ENCODE assay signal across 20 cellular contexts in the genomic region with DNA sequence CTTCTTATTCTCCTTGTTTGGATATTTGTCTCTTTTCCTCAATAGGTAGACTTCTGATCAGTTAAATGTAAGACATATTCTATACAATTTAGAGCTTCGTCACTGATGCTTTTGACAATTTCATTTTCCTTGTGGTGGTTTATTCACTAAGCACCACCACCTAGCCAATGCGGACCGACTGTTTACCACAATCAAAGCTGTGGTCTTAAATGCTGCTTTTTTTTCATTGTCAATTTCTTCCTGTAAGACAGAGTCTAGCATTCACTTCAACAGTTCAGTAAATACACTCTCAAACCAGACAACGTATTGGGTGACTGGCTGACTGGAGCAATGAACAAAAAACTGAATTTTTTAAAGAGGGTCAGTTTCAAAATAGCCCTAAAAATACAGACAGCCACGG.
A peak's percentile ranks its signal among the peaks of the same experiment; 100 is the strongest.
DNase-seq lines count a peak whose midpoint lies in the region; ATAC-seq lines count a peak whose summit lies in the region.
"Had no signal": no experiment of that assay in that cellular context is flagged by ENCODE, and none has a peak within 500 bp of the region (broad histone marks: within the 10 kb centered on the region; RNA-seq: fewer than 3 reads in every experiment).

No MANE protein-coding gene starts in this region.

- ATAC-seq in activated CD8-positive, alpha-beta memory T cell treated with anti-CD3 and anti-CD28 coated beads, Interleukin-2, amount 10 ng/mL, durations not matched to agents 7 days and 5 days = no peak
- ATAC-seq in natural killer cell treated with Interleukin-12 subunit alpha and Interleukin-12 subunit beta and Interleukin-15 and Interleukin-18, amount 100 ng/mL, for 72 hours = no peak
- ATAC-seq in GM19328 (IDR thresholded peaks at IDR 0.05; ENCODE audit: unreplicated experiment) (no peak), aorta (ENCODE audit: low FRiP score) (no peak)
- ATAC-seq: A549, left cardiac atrium had no signal

- peaks cover 5% of the 10 kb centered on the region for H3K36me3 Mint-ChIP-seq in activated CD8-positive, alpha-beta memory T cell treated with anti-CD3 and anti-CD28 coated beads, Interleukin-2, amount 10 ng/mL, durations not matched to agents 7 days and 5 days
- H3K36me3 Mint-ChIP-seq in activated naive CD8-positive, alpha-beta T cell treated with anti-CD3 and anti-CD28 coated beads for 36 hours = no peaks in the 10 kb centered on the region
- H3K36me3 Mint-ChIP-seq in natural killer cell treated with Interleukin-12 subunit alpha and Interleukin-12 subunit beta and Interleukin-15 and Interleukin-18, amount 100 ng/mL, for 72 hours = no peaks in the 10 kb centered on the region

- H3K4me3 Mint-ChIP-seq in activated CD8-positive, alpha-beta memory T cell treated with anti-CD3 and anti-CD28 coated beads, Interleukin-2, amount 10 ng/mL, durations not matched to agents 7 days and 5 days = peak overlapping the region; percentile 68
- peak overlapping the region; percentile 78 for H3K4me3 Mint-ChIP-seq in activated naive CD8-positive, alpha-beta T cell treated with anti-CD3 and anti-CD28 coated beads for 36 hours
- no peak overlapping the region for H3K4me3 Mint-ChIP-seq in natural killer cell treated with Interleukin-12 subunit alpha and Interleukin-12 subunit beta and Interleukin-15 and Interleukin-18, amount 100 ng/mL, for 72 hours

- peaks cover 44% of the 10 kb centered on the region for H3K27me3 Mint-ChIP-seq in activated CD8-positive, alpha-beta memory T cell treated with anti-CD3 and anti-CD28 coated beads, Interleukin-2, amount 10 ng/mL, durations not matched to agents 7 days and 5 days
- no peaks in the 10 kb centered on the region for H3K27me3 Mint-ChIP-seq in activated naive CD8-positive, alpha-beta T cell treated with anti-CD3 and anti-CD28 coated beads for 36 hours
- peaks cover 31 to 58% of the 10 kb centered on the region in 2 donors for H3K27me3 Mint-ChIP-seq in natural killer cell treated with Interleukin-12 subunit alpha and Interleukin-12 subunit beta and Interleukin-15 and Interleukin-18, amount 100 ng/mL, for 72 hours

- no peaks in the 10 kb centered on the region for H3K4me1 ChIP-seq in aorta (ENCODE audit: control insufficient read depth in 1 of 2, insufficient read depth in 2 of 2, low read length in 2 of 2)
- H3K4me1 ChIP-seq: A549, BE2C, right atrium auricular region, tibial nerve had no signal

- peaks cover 4% of the 10 kb centered on the region for H3K9me3 Mint-ChIP-seq in activated CD8-positive, alpha-beta memory T cell treated with anti-CD3 and anti-CD28 coated beads, Interleukin-2, amount 10 ng/mL, durations not matched to agents 7 days and 5 days (ENCODE audit: low read depth)
- no peaks in the 10 kb centered on the region for H3K9me3 Mint-ChIP-seq in activated naive CD8-positive, alpha-beta T cell treated with anti-CD3 and anti-CD28 coated beads for 36 hours
- no peaks in the 10 kb centered on the region for H3K9me3 Mint-ChIP-seq in natural killer cell treated with Interleukin-12 subunit alpha and Interleukin-12 subunit beta and Interleukin-15 and Interleukin-18, amount 100 ng/mL, for 72 hours

- H3K36me3 ChIP-seq in aorta (ENCODE audit: control insufficient read depth in 1 of 2, insufficient read depth in 2 of 2, low read length in 1 of 2) = no peaks in the 10 kb centered on the region
- H3K36me3 ChIP-seq: BE2C, right atrium auricular region, spleen, tibial nerve had no signal

- no peaks in the 10 kb centered on the region for H3K9me3 ChIP-seq in aorta (ENCODE audit: control insufficient read depth, low read length)
- H3K9me3 ChIP-seq: A549, BE2C, right atrium auricular region, spleen, tibial nerve had no signal

- peak overlapping the region; percentile 80 for H3K27ac Mint-ChIP-seq in activated CD8-positive, alpha-beta memory T cell treated with anti-CD3 and anti-CD28 coated beads, Interleukin-2, amount 10 ng/mL, durations not matched to agents 7 days and 5 days
- H3K27ac Mint-ChIP-seq in activated naive CD8-positive, alpha-beta T cell treated with anti-CD3 and anti-CD28 coated beads for 36 hours = peak overlapping the region; percentile 78
- H3K27ac Mint-ChIP-seq in natural killer cell treated with Interleukin-12 subunit alpha and Interleukin-12 subunit beta and Interleukin-15 and Interleukin-18, amount 100 ng/mL, for 72 hours = no peak overlapping the region

- intact Hi-C loops in aorta (cut with DNase I) = no loop called here

- no peak overlapping the region for H3K27ac ChIP-seq in aorta (ENCODE audit: low read depth in 1 of 2, low read length in 2 of 2)
- H3K27ac ChIP-seq: A549, GM23248, right atrium auricular region, tibial nerve had no signal

- H3K4me3 ChIP-seq in Jurkat, Clone E6-1 (ENCODE audit: low read length) = no peak overlapping the region
- H3K4me3 ChIP-seq in aorta (ENCODE audit: low read length in 2 of 2) = no peak overlapping the region
- H3K4me3 ChIP-seq: A549, GM23248, tibial nerve had no signal

- peak; percentile 52 for DNase-seq in activated CD8-positive, alpha-beta memory T cell treated with anti-CD3 and anti-CD28 coated beads, Interleukin-2, amount 10 ng/mL, durations not matched to agents 7 days and 5 days
- DNase-seq in activated CD8-positive, alpha-beta memory T cell treated with anti-CD3 and anti-CD28 coated beads, Interleukin-2, amount 50 U/mL, for 48 hours = no peak
- peak; percentile 56 for DNase-seq in Jurkat, Clone E6-1 (ENCODE audit: low read depth, low spot score)
- no peak for DNase-seq in activated naive CD8-positive, alpha-beta T cell treated with anti-CD3 and anti-CD28 coated beads for 36 hours
- peak; percentile 53 for DNase-seq in natural killer cell treated with Interleukin-12 subunit alpha and Interleukin-12 subunit beta and Interleukin-15 and Interleukin-18, amount 100 ng/mL, for 72 hours (ENCODE audit: low spot score)
- no peak for DNase-seq in NOMO-1 (lab: John Stamatoyannopoulos, UW; ENCODE audit: unreplicated experiment in 2 of 2)
- no peak for DNase-seq in aorta
- DNase-seq: BE2C, glutamatergic neuron, GM23248, left cardiac atrium, NCI-H1048, NCI-H1930, NCI-H774, T1000 had no signal

- H3K27me3 ChIP-seq in aorta (ENCODE audit: control insufficient read depth in 1 of 2, insufficient read depth in 2 of 2, low read length in 1 of 2) = no peaks in the 10 kb centered on the region
- H3K27me3 ChIP-seq: BE2C, right atrium auricular region, tibial nerve had no signal

- WGBS in aorta, 2 donors = 77 to 78% methylated on average over 5 of the region's 5 CpGs

- CTCF ChIA-PET in activated CD8-positive, alpha-beta memory T cell treated with anti-CD3 and anti-CD28 coated beads, Interleukin-2, amount 10 ng/mL, durations not matched to agents 7 days and 5 days (lab: Charles Lee) = interaction anchor here (0.7 to 0.9 kb wide), 2 partner anchors 9 to 37 kb away, joined by 3 to 4 read pairs; no protein-coding TSS in a partner anchor

- peaks cover 54% of the 10 kb centered on the region for H3K4me1 Mint-ChIP-seq in activated CD8-positive, alpha-beta memory T cell treated with anti-CD3 and anti-CD28 coated beads, Interleukin-2, amount 10 ng/mL, durations not matched to agents 7 days and 5 days
- peaks cover 20% of the 10 kb centered on the region for H3K4me1 Mint-ChIP-seq in activated naive CD8-positive, alpha-beta T cell treated with anti-CD3 and anti-CD28 coated beads for 36 hours
- peaks cover 12 to 14% of the 10 kb centered on the region in 2 donors for H3K4me1 Mint-ChIP-seq in natural killer cell treated with Interleukin-12 subunit alpha and Interleukin-12 subunit beta and Interleukin-15 and Interleukin-18, amount 100 ng/mL, for 72 hours (ENCODE audit: low read depth in 2 of 2)

Comparison
In these comparisons a context has a peak if more than half of its experiments do, and no peak if none do; other contexts are left out.
1. DNase-seq: peak in activated CD8-positive, alpha-beta memory T cell treated with anti-CD3 and anti-CD28 coated beads, Interleukin-2, amount 10 ng/mL, durations not matched to agents 7 days and 5 days (single experiment), Jurkat, Clone E6-1 (single experiment) and natural killer cell treated with Interleukin-12 subunit alpha and Interleukin-12 subunit beta and Interleukin-15 and Interleukin-18, amount 100 ng/mL, for 72 hours (single experiment); none in activated CD8-positive, alpha-beta memory T cell treated with anti-CD3 and anti-CD28 coated beads, Interleukin-2, amount 50 U/mL, for 48 hours (single experiment), activated naive CD8-positive, alpha-beta T cell treated with anti-CD3 and anti-CD28 coated beads for 36 hours (single experiment), NOMO-1 (0 of 2) and aorta (0 of 2).
2. H3K27ac Mint-ChIP-seq: peak in activated CD8-positive, alpha-beta memory T cell treated with anti-CD3 and anti-CD28 coated beads, Interleukin-2, amount 10 ng/mL, durations not matched to agents 7 days and 5 days (single experiment) and activated naive CD8-positive, alpha-beta T cell treated with anti-CD3 and anti-CD28 coated beads for 36 hours (single experiment); none in natural killer cell treated with Interleukin-12 subunit alpha and Interleukin-12 subunit beta and Interleukin-15 and Interleukin-18, amount 100 ng/mL, for 72 hours (0 of 2).